28 cellular contexts compared by ENCODE assay signal in genomic region chr13:101817898-101818297, GRCh38.
"Had no signal": no experiment of that assay in that cellular context is flagged by ENCODE, and none has a peak within 500 bp of the region (broad histone marks: within the 10 kb centered on the region; RNA-seq: fewer than 3 reads in every experiment).

No MANE protein-coding gene starts in this region.

- H3K36me3 Mint-ChIP-seq: immature natural killer cell; mesothelial cell of epicardium; naive B cell; natural killer cell; neural progenitor cell; stimulated activated memory B cell treated with anti-CD40 and anti-IgM and Interleukin-4, amounts not matched to agents 10 μg/mL and 1 μg/mL and 100 μg/mL, for 72 hours had no signal

- ATAC-seq: natural killer cell; right lobe of liver; stimulated activated memory B cell treated with anti-CD40 and anti-IgM and Interleukin-4, amounts not matched to agents 10 μg/mL and 1 μg/mL and 100 μg/mL, for 72 hours; stimulated activated naive CD8-positive, alpha-beta T cell treated with anti-CD3 and anti-CD28 coated beads, Interleukin-15, amount 100 ng/mL, for 72 hours had no signal

- H3K4me1 Mint-ChIP-seq: immature natural killer cell; mesothelial cell of epicardium; naive B cell; natural killer cell; nephron progenitor cell; neural progenitor cell; stimulated activated memory B cell treated with anti-CD40 and anti-IgM and Interleukin-4, amounts not matched to agents 10 μg/mL and 1 μg/mL and 100 μg/mL, for 72 hours; stimulated activated naive CD8-positive, alpha-beta T cell treated with anti-CD3 and anti-CD28 coated beads, Interleukin-15, amount 100 ng/mL, for 72 hours had no signal

- H3K27ac Mint-ChIP-seq: immature natural killer cell; mesothelial cell of epicardium; naive B cell; natural killer cell; nephron progenitor cell; neural progenitor cell; progenitor cell of endocrine pancreas; stimulated activated memory B cell treated with anti-CD40 and anti-IgM and Interleukin-4, amounts not matched to agents 10 μg/mL and 1 μg/mL and 100 μg/mL, for 72 hours; stimulated activated naive CD8-positive, alpha-beta T cell treated with anti-CD3 and anti-CD28 coated beads, Interleukin-15, amount 100 ng/mL, for 72 hours had no signal

- H3K4me3 ChIP-seq: left ventricle myocardium inferior, lung, neural progenitor cell, ovary, right atrium auricular region, right lobe of liver, smooth muscle cell, transverse colon, upper lobe of left lung, vagina had no signal

- H3K27me3 Mint-ChIP-seq: naive B cell; progenitor cell of endocrine pancreas; stimulated activated memory B cell treated with anti-CD40 and anti-IgM and Interleukin-4, amounts not matched to agents 10 μg/mL and 1 μg/mL and 100 μg/mL, for 72 hours had no signal

- H3K9me3 ChIP-seq: left ventricle myocardium inferior, neutrophil, ovary, right atrium auricular region, right lobe of liver, transverse colon, upper lobe of left lung, vagina had no signal

- H3K27ac ChIP-seq: left ventricle myocardium inferior, neural progenitor cell, neutrophil, ovary, right atrium auricular region, right lobe of liver, transverse colon, upper lobe of left lung, vagina had no signal

- H3K9me3 Mint-ChIP-seq: mesothelial cell of epicardium, nephron progenitor cell, neural progenitor cell had no signal

- H3K27me3 ChIP-seq: neural progenitor cell, neutrophil, ovary, right atrium auricular region, right lobe of liver, transverse colon, upper lobe of left lung, vagina had no signal

- H3K36me3 ChIP-seq: left ventricle myocardium inferior, neural progenitor cell, neutrophil, ovary, right atrium auricular region, right lobe of liver, transverse colon, upper lobe of left lung, vagina had no signal

- DNase-seq: hypothalamus; immature natural killer cell; kidney; left ventricle myocardium inferior; mesendoderm; naive B cell; natural killer cell; nephron progenitor cell; ovary; right lobe of liver; stimulated activated CD4-positive, alpha-beta T cell treated with anti-CD3 and anti-CD28 coated beads, Interleukin-1b, Interleukin-23, amount 100 ng/mL, for 48 hours; stimulated activated CD4-positive, alpha-beta T cell treated with anti-CD3 and anti-CD28 coated beads, Interleukin-2, amount 100 ng/mL, for 48 hours; stimulated activated CD4-positive, alpha-beta T cell treated with anti-CD3 and anti-CD28 coated beads, Interleukin-4, amount 100 ng/mL, for 4 hours; stimulated activated CD8-positive, alpha-beta memory T cell treated with anti-CD3 and anti-CD28 coated beads, Interleukin-4, amount 100 ng/mL, for 48 hours; stimulated activated naive CD4-positive, alpha-beta T cell treated with Interleukin-2 at 50 U/mL for 16 hours; stimulated activated naive CD8-positive, alpha-beta T cell treated with anti-CD3 and anti-CD28 coated beads, Interleukin-15, amount 100 ng/mL, for 72 hours; substantia nigra; transverse colon; upper lobe of left lung had no signal

- H3K4me3 Mint-ChIP-seq: immature natural killer cell; mesothelial cell of epicardium; naive B cell; natural killer cell; nephron progenitor cell; neural progenitor cell; stimulated activated memory B cell treated with anti-CD40 and anti-IgM and Interleukin-4, amounts not matched to agents 10 μg/mL and 1 μg/mL and 100 μg/mL, for 72 hours; stimulated activated naive CD8-positive, alpha-beta T cell treated with anti-CD3 and anti-CD28 coated beads, Interleukin-15, amount 100 ng/mL, for 72 hours had no signal

- H3K4me1 ChIP-seq: left ventricle myocardium inferior, neural progenitor cell, right atrium auricular region, right lobe of liver, transverse colon, upper lobe of left lung, vagina had no signal
